10 cellular contexts compared by ENCODE assay signal in the genomic region with DNA sequence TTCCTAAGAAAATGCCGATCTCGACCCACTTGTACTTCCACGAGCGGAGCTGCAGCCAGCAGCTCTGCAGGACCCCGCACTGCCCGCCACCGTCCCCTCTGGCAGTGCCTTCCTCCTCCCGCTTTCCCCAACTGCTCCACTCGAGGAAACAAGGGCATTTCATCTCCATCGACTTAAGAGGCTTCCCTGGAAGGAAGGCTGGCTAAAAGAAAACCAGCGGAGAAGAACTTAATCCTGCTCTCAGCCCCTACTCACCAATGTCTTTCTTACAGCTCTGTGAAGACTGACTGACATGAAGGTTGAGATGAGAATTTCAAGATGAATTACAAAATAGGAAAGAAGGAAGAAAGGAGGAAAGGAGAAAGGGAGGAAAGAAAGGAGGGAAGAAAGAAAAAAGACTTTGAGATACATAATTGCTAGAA. TPM values are rescaled to one million over a fixed set of nuclear protein-coding genes. Genes with fewer than 3 reads are reported as not detected.
DNase-seq lines count a peak whose midpoint lies in the region; ATAC-seq, FAIRE-seq and TF ChIP-seq lines count a peak whose summit lies in the region.
"Had no signal": no experiment of that assay in that cellular context is flagged by ENCODE, and none has a peak within 500 bp of the region (broad histone marks: within the 10 kb centered on the region; RNA-seq: fewer than 3 reads in every experiment).

No MANE protein-coding gene starts in this region.

- peak; percentile 56 for DNase-seq in NCI-H82 (lab: John Stamatoyannopoulos, UW)
- no peak for DNase-seq in NCI-H82 treated with DMSO at 0.1 percent for 48 hours (lab: John Stamatoyannopoulos, UW; ENCODE audit: unreplicated experiment)
- peak; percentile 9 for DNase-seq in bronchial epithelial cell (ENCODE audit: low read depth)
- DNase-seq in left lung, result no peak
- no peak for DNase-seq in testis
- DNase-seq in T-helper 9 cell, result no peak
- no peak for DNase-seq in omental fat pad (ENCODE audit: low spot score)
- no peak for DNase-seq in NCI-H1105 treated with DMSO at 0.1 percent for 48 hours (lab: John Stamatoyannopoulos, UW)
- DNase-seq: NCI-H1417 had no signal

- no peak overlapping the region for H3K27ac ChIP-seq in left lung
- peak overlapping the region; percentile 70 to 84 for H3K27ac ChIP-seq in testis
- H3K27ac ChIP-seq: 22Rv1 had no signal

- peak overlapping the region; percentile 70 for H3K4me3 ChIP-seq in bronchial epithelial cell (ENCODE audit: low read depth, low read length)
- H3K4me3 ChIP-seq in left lung, result peak overlapping the region; percentile 28 to 48
- H3K4me3 ChIP-seq in testis, result peak overlapping the region; percentile 57 to 66

- H3K27me3 ChIP-seq in bronchial epithelial cell (ENCODE audit: control insufficient read depth, insufficient read depth, low read length) (peaks cover 2% of the 10 kb centered on the region), left lung (peaks cover 75 to 86% of the 10 kb centered on the region in 2 donors), testis (no peaks in the 10 kb centered on the region)

- H3K36me3 ChIP-seq in bronchial epithelial cell (ENCODE audit: control insufficient read depth, insufficient read depth, low read length) (no peaks in the 10 kb centered on the region), left lung (peaks cover 0 to 6% of the 10 kb centered on the region in 2 donors), testis (ENCODE audit: low read depth, missing control alignments) (no peaks in the 10 kb centered on the region)

- intact Hi-C loops in left lung (cut with DNase I), result no loop called here
- intact Hi-C loops in testis (cut with DNase I; ENCODE audit: low total_unique reads), result no loop called here

- peak; percentile 10 for ATAC-seq in left lung
- ATAC-seq in omental fat pad (ENCODE audit: low FRiP score), result no peak

- no peaks in the 10 kb centered on the region for H3K9me3 ChIP-seq in left lung
- H3K9me3 ChIP-seq in testis, result no peaks in the 10 kb centered on the region

- H3K4me1 ChIP-seq in left lung, result peaks cover 15 to 21% of the 10 kb centered on the region in 2 donors
- H3K4me1 ChIP-seq in testis, result peaks cover 3% of the 10 kb centered on the region

- 4% methylated on average over 10 to 11 of the region's 11 CpGs for WGBS in testis, 2 donors

- no peak for FAIRE-seq in bronchial epithelial cell (lab: Jason Lieb, UNC)

- TF ChIP-seq CTCF in bronchial epithelial cell (IDR thresholded peaks at IDR 0.05; ENCODE audit: insufficient read depth, low read length, severe bottlenecking), result no peak
- no peak for TF ChIP-seq CTCF in left lung (IDR thresholded peaks at IDR 0.05)
- TF ChIP-seq CTCF in testis (IDR thresholded peaks at IDR 0.05), result no peak
- TF ChIP-seq CTCF in omental fat pad (IDR thresholded peaks at IDR 0.05), result no peak

- TF ChIP-seq POLR2A in testis (IDR thresholded peaks at IDR 0.05), result no peak

RNA-seq across cellular contexts. Expression of gene FOXC1, which starts 15.6 kb away (rescaled TPM):
- total RNA-seq in bronchial epithelial cell (3.5 and 3.7 TPM in 2 replicates), left lung (1 to 10 TPM; 1.8 to 3.4 TPM), testis (10 to 100 TPM in 1 of 2 donors, 1 to 10 TPM in 1; 9.4 to 10.6 TPM), omental fat pad (10 to 100 TPM in 1 of 4 donors, 1 to 10 TPM in 3; 3.8 to 10.1 (median 6.7) TPM)
- 4.7 TPM for polyA plus RNA-seq in testis (ENCODE audit: insufficient read depth, low read depth, low replicate concordance)

Comparison
In these comparisons a context has a peak if more than half of its experiments do, and no peak if none do; other contexts are left out.
1. DNase-seq: peak in NCI-H82 (single experiment) and bronchial epithelial cell (single experiment); none in NCI-H82 treated with DMSO at 0.1 percent for 48 hours (single experiment), left lung (0 of 2), testis (single experiment), T-helper 9 cell (single experiment), omental fat pad (single experiment) and NCI-H1105 treated with DMSO at 0.1 percent for 48 hours (single experiment).
2. H3K27ac ChIP-seq: peak in testis (2 of 2); none in left lung (0 of 2).
3. Peak in every context shown above with its lines, with median percentiles within 50 percentile points of each other: H3K4me3 ChIP-seq.